In genomic region chr9:131698715-131699053, GRCh38 we compare ENCODE assay signal across 1 cellular context.
TF ChIP-seq lines count a peak whose summit lies in the region.

No MANE protein-coding gene starts in this region.

TF ChIP-seq in H1, 55 proteins besides CTCF, POLR2A, EP300 and RAD21:
- no peak for TF ChIP-seq SAP30 (IDR thresholded peaks at IDR 0.05; ENCODE audit: insufficient read depth, insufficient replicate concordance, low read length)
- no peak for TF ChIP-seq BRCA1 (IDR thresholded peaks at IDR 0.05; ENCODE audit: low read depth, low read length)
- TF ChIP-seq SP1 (IDR thresholded peaks at IDR 0.05; ENCODE audit: low read depth, low read length): no peak
- no peak for TF ChIP-seq KDM4A (IDR thresholded peaks at IDR 0.05; ENCODE audit: low read depth, low read length, severe bottlenecking)
- TF ChIP-seq SUZ12 (IDR thresholded peaks at IDR 0.05; ENCODE audit: low read length): no peak
- TF ChIP-seq KDM1A (IDR thresholded peaks at IDR 0.05; ENCODE audit: borderline replicate concordance, low read length): no peak
- TF ChIP-seq GTF2F1 (IDR thresholded peaks at IDR 0.05; ENCODE audit: borderline replicate concordance, low read depth, low read length): no peak
- TF ChIP-seq EGR1 (IDR thresholded peaks at IDR 0.05; ENCODE audit: borderline replicate concordance, low read depth, low read length): no peak
- TF ChIP-seq SIRT6 (IDR thresholded peaks at IDR 0.05; ENCODE audit: low read length): no peak
- TF ChIP-seq, protein P1, sequence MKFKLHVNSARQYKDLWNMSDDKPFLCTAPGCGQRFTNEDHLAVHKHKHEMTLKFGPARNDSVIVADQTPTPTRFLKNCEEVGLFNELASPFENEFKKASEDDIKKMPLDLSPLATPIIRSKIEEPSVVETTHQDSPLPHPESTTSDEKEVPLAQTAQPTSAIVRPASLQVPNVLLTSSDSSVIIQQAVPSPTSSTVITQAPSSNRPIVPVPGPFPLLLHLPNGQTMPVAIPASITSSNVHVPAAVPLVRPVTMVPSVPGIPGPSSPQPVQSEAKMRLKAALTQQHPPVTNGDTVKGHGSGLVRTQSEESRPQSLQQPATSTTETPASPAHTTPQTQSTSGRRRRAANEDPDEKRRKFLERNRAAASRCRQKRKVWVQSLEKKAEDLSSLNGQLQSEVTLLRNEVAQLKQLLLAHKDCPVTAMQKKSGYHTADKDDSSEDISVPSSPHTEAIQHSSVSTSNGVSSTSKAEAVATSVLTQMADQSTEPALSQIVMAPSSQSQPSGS (IDR thresholded peaks at IDR 0.05; ENCODE audit: low read length): no peak
- TF ChIP-seq JUN (IDR thresholded peaks at IDR 0.05; ENCODE audit: low read depth, low read length): no peak
- TF ChIP-seq ASH2L (IDR thresholded peaks at IDR 0.05; ENCODE audit: low read length): no peak
- no peak for TF ChIP-seq TBP (IDR thresholded peaks at IDR 0.05; ENCODE audit: low read depth, low read length)
- no peak for TF ChIP-seq SRF (IDR thresholded peaks at IDR 0.05; ENCODE audit: low read depth, low read length)
- no peak for TF ChIP-seq GABPA (IDR thresholded peaks at IDR 0.05; ENCODE audit: borderline replicate concordance, insufficient read depth, low read length)
- no peak for TF ChIP-seq MAX (IDR thresholded peaks at IDR 0.05)
- no peak for TF ChIP-seq NANOG (IDR thresholded peaks at IDR 0.05; ENCODE audit: insufficient read depth, low read depth, low read length, poor library complexity, severe bottlenecking)
- no peak for TF ChIP-seq KDM5A (IDR thresholded peaks at IDR 0.05; ENCODE audit: low read length)
- TF ChIP-seq RFX5 (IDR thresholded peaks at IDR 0.05; ENCODE audit: borderline replicate concordance, low read depth, low read length): no peak
- no peak for TF ChIP-seq CHD2 (IDR thresholded peaks at IDR 0.05; ENCODE audit: low read length)
